In the genomic region with DNA sequence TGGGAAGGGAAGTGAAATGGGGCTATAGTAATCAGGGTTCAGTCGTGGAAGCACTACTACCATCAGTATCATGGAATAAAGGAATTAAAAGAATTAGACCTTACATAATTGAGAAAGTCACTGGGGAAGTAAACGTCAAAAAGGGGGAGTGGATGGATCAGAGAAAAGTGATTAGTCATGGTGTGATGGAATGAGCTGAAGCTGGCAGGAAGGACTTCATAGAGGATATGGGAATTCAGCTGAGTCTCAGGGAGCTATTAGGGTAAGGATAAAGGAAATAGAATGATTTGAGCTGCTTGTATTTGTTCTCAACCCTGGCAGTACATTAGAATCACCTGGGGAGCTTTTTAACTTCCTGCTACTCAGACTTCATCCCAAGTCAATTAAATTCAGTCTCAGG, we compare ENCODE assay signal across 11 cellular contexts. TPM values are rescaled to one million over a fixed set of nuclear protein-coding genes. Genes with fewer than 3 reads are reported as not detected.
A peak's percentile ranks its signal among the peaks of the same experiment; 100 is the strongest.
DNase-seq lines count a peak whose midpoint lies in the region; ATAC-seq, FAIRE-seq and TF ChIP-seq lines count a peak whose summit lies in the region.
"Had no signal": no experiment of that assay in that cellular context is flagged by ENCODE, and none has a peak within 500 bp of the region (broad histone marks: within the 10 kb centered on the region; RNA-seq: fewer than 3 reads in every experiment).

No MANE protein-coding gene starts in this region.

- peak overlapping the region in 1 of 2 experiments; percentile 66; a peak in 3 of 6 replicates for H3K27ac ChIP-seq in A549
- H3K27ac ChIP-seq in HEK293 (ENCODE audit: extremely low read depth, low read depth, low read length) = no peak overlapping the region
- no peak overlapping the region for H3K27ac ChIP-seq in testis
- H3K27ac ChIP-seq: neutrophil had no signal

- FAIRE-seq in A549 (lab: Jason Lieb, UNC) = no peak

- POLR2A ChIA-PET in A549 (lab: Yijun Ruan, JAX) = no interaction called here
- POLR2A ChIA-PET in HEK293 (lab: Yijun Ruan, JAX) = no interaction called here

- TF ChIP-seq POLR2A in A549 (IDR thresholded peaks at IDR 0.05; ENCODE audit: low read length) = no peak
- no peak for TF ChIP-seq POLR2A in testis (IDR thresholded peaks at IDR 0.05)

- no peak for ATAC-seq in A549

- CTCF ChIA-PET in A549 (lab: Yijun Ruan, JAX) (no interaction called here), HEK293 (lab: Yijun Ruan, JAX) (interaction anchor here (0.5 to 0.9 kb wide), 2 partner anchors 19 to 29 kb away, joined by 3 read pairs; no protein-coding TSS in a partner anchor)

- WGBS in A549 (ENCODE audit: missing lambda C conversion rate) = 24% methylated on average over 2 of the region's 2 CpGs
- 63 to 73% methylated on average over 2 of the region's 2 CpGs for WGBS in testis, 2 donors

- H3K36me3 ChIP-seq in HEK293 (ENCODE audit: control insufficient read depth in 2 of 2, insufficient read depth in 1 of 2, low read length in 2 of 2) (no peaks in the 10 kb centered on the region), testis (ENCODE audit: low read depth, missing control alignments) (no peaks in the 10 kb centered on the region)
- H3K36me3 ChIP-seq: BE2C, neutrophil had no signal

- H3K4me2 ChIP-seq in A549 = no peak overlapping the region

- H3K27me3 ChIP-seq in testis = no peaks in the 10 kb centered on the region
- H3K27me3 ChIP-seq: BE2C, neutrophil had no signal

- intact Hi-C loops in testis (cut with DNase I; ENCODE audit: low total_unique reads) = no loop called here

- DNase-seq in A549 (ENCODE audit: low read depth in 1 of 2, low spot score in 1 of 2) = peak in 1 of 2 experiments; percentile 20
- peak; percentile 48 for DNase-seq in astrocyte of the hippocampus (ENCODE audit: low read depth, low spot score)
- DNase-seq in iris pigment epithelial cell (ENCODE audit: low read depth) = peak; percentile 51
- DNase-seq in ecto neural progenitor cell (ENCODE audit: low spot score) = no peak
- DNase-seq in activated CD4-positive, CD25-positive, alpha-beta regulatory T cell treated with anti-CD3 and anti-CD28 coated beads, Interleukin-2, amount 50 U/mL, for 72 hours = no peak
- DNase-seq in SW 1271 (lab: John Stamatoyannopoulos, UW) = no peak
- DNase-seq in testis = no peak
- DNase-seq: BE2C, cerebellar nuclear complex had no signal

- no peaks in the 10 kb centered on the region for H3K9me3 ChIP-seq in A549
- H3K9me3 ChIP-seq in HEK293 (ENCODE audit: control insufficient read depth, insufficient read depth, low read depth, low read length) = no peaks in the 10 kb centered on the region
- no peaks in the 10 kb centered on the region for H3K9me3 ChIP-seq in testis
- H3K9me3 ChIP-seq: BE2C, neutrophil had no signal

- no peak for TF ChIP-seq RAD21 in A549 (conservative IDR thresholded peaks at IDR 0.05 in 1 of 2, IDR thresholded peaks at IDR 0.05 in 1 of 2)

- no peak for TF ChIP-seq CTCF in A549 (IDR thresholded peaks at IDR 0.05)
- no peak for TF ChIP-seq CTCF in HEK293 (tag by site-specific recombination; IDR thresholded peaks at IDR 0.05)
- TF ChIP-seq CTCF in testis (IDR thresholded peaks at IDR 0.05) = no peak

- no peak for TF ChIP-seq EP300 in A549 (IDR thresholded peaks at IDR 0.05)

- H3K4me3 ChIP-seq in A549 = no peak overlapping the region
- no peak overlapping the region for H3K4me3 ChIP-seq in HEK293 (ENCODE audit: low read depth, low read length)
- H3K4me3 ChIP-seq in testis = no peak overlapping the region

- H3K4me1 ChIP-seq in A549 (peaks cover 6% of the 10 kb centered on the region; the same call in 1 of the 3 replicates), HEK293 (ENCODE audit: control insufficient read depth, insufficient read depth, low read length) (no peaks in the 10 kb centered on the region), testis (no peaks in the 10 kb centered on the region)
- H3K4me1 ChIP-seq: BE2C had no signal

TF ChIP-seq in A549, 52 proteins besides CTCF, POLR2A, EP300 and RAD21:
- no peak for TF ChIP-seq JUNB (IDR thresholded peaks at IDR 0.05)
- TF ChIP-seq, protein P1, sequence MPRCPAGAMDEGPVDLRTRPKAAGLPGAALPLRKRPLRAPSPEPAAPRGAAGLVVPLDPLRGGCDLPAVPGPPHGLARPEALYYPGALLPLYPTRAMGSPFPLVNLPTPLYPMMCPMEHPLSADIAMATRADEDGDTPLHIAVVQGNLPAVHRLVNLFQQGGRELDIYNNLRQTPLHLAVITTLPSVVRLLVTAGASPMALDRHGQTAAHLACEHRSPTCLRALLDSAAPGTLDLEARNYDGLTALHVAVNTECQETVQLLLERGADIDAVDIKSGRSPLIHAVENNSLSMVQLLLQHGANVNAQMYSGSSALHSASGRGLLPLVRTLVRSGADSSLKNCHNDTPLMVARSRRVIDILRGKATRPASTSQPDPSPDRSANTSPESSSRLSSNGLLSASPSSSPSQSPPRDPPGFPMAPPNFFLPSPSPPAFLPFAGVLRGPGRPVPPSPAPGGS (IDR thresholded peaks at IDR 0.05) = no peak
- TF ChIP-seq MAFK (IDR thresholded peaks at IDR 0.05; ENCODE audit: partially characterized antibody) = peak; percentile 67
- TF ChIP-seq EHF (CRISPR knock-in tag; IDR thresholded peaks at IDR 0.05) = no peak
- TF ChIP-seq PHF8 (IDR thresholded peaks at IDR 0.05; ENCODE audit: borderline replicate concordance, low read depth) = no peak
- no peak for TF ChIP-seq HOXB5 (CRISPR knock-in tag; IDR thresholded peaks at IDR 0.05)

TF ChIP-seq in HEK293, 187 proteins besides CTCF, POLR2A, EP300 and RAD21:
- TF ChIP-seq ZFHX2 (tag by site-specific recombination; conservative IDR thresholded peaks at IDR 0.05) (no peak), PRDM1 (tag by site-specific recombination; IDR thresholded peaks at IDR 0.05) (0 out of 2 replicates have a peak, but pooled peaks have one; percentile 29)

RNA-seq across cellular contexts. Expression of gene SETBP1, which starts 53.4 kb away (rescaled TPM):
- 1.9 and 2.2 TPM in 2 replicates for polyA plus RNA-seq in A549 (2011; rRNA removed)
- 0.40 and 0.44 TPM in 2 replicates for polyA plus RNA-seq in A549 (2012; cell fraction: cytosol; rRNA removed)
- 0.31 and 0.75 TPM in 2 replicates for polyA plus RNA-seq in A549 (2012; cell fraction: nucleus; rRNA removed)
- 0.43 to 0.54 TPM (median 0.50 TPM) in 3 replicates for polyA plus RNA-seq in A549 (2017; fragmentation: RNase III; extraction: RNeasy Plus Mini Kit Qiagen cat#74134 plus additional on column Dnase treatment)
- 4.5 and 4.8 TPM in 2 replicates for polyA minus RNA-seq in A549 (2011; rRNA and poly(A)+ RNA removed)
- 10 to 100 TPM; 33.1 to 34.7 TPM for total RNA-seq in testis
- polyA plus RNA-seq in testis (ENCODE audit: insufficient read depth, low read depth, low replicate concordance) = 6.2 TPM

Comparison
In these comparisons a context has a peak if more than half of its experiments do, and no peak if none do; other contexts are left out.
1. DNase-seq: peak in astrocyte of the hippocampus (single experiment) and iris pigment epithelial cell (single experiment); none in ecto neural progenitor cell (single experiment), activated CD4-positive, CD25-positive, alpha-beta regulatory T cell treated with anti-CD3 and anti-CD28 coated beads, Interleukin-2, amount 50 U/mL, for 72 hours (single experiment), SW 1271 (0 of 2) and testis (single experiment).